Comparison of ENCODE assay signal across 8 cellular contexts in the genomic region with DNA sequence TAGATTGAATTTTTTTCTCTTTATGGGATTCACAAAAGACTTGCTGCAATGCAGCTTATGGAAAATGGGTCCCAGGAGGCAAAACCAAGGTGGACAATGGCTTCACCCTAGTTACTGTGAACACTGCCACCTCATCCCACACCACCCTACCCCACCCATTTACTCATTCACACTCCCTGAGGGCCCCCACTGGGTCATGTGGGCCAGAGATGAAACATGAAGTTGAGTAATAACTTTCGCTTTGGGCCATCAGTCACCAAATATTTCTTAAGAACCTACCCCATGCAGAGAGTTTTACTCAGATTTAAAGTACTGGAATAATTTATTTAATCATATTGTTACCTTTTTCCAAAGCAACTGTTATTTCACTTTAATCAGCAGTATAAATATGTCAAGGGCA.
DNase-seq lines count a peak whose midpoint lies in the region; ATAC-seq and TF ChIP-seq lines count a peak whose summit lies in the region.

No MANE protein-coding gene starts in this region.

- H3K27me3 ChIP-seq in DOHH2 (ENCODE audit: control insufficient read depth, low read length) (0 out of 2 replicates have a peak, but pooled peaks cover 2% of the 10 kb centered on the region), GM23338 (ENCODE audit: insufficient read depth) (no peaks in the 10 kb centered on the region)

- H3K4me3 Mint-ChIP-seq in GM23338, result no peak overlapping the region
- H3K4me3 Mint-ChIP-seq in effector memory CD8-positive, alpha-beta T cell, result no peak overlapping the region

- no peak overlapping the region for H3K27ac Mint-ChIP-seq in GM23338
- H3K27ac Mint-ChIP-seq in effector memory CD8-positive, alpha-beta T cell, result no peak overlapping the region

- peaks cover 9% of the 10 kb centered on the region for H3K4me1 ChIP-seq in DOHH2 (ENCODE audit: control insufficient read depth, low read length)
- H3K4me1 ChIP-seq in GM23338 (ENCODE audit: insufficient read depth), result no peaks in the 10 kb centered on the region

- DNase-seq in HK-2 (ENCODE audit: unreplicated experiment), result peak; percentile 57
- DNase-seq in fibroblast of gingiva (ENCODE audit: low read depth), result peak; percentile 80
- no peak for DNase-seq in NCI-H2227 treated with DMSO at 0.1 percent for 48 hours (lab: John Stamatoyannopoulos, UW)
- DNase-seq in GM23338 (ENCODE audit: low spot score), result no peak
- DNase-seq in effector memory CD8-positive, alpha-beta T cell, result no peak
- DNase-seq in hepatic stellate cell (ENCODE audit: low spot score), result no peak

- no peaks in the 10 kb centered on the region for H3K27me3 Mint-ChIP-seq in GM23338 (ENCODE audit: insufficient read depth, low read depth, poor library complexity)
- peaks cover 0 to 18% of the 10 kb centered on the region in 2 donors for H3K27me3 Mint-ChIP-seq in effector memory CD8-positive, alpha-beta T cell

- H3K36me3 ChIP-seq in DOHH2 (ENCODE audit: control insufficient read depth, low read length) (no peaks in the 10 kb centered on the region), GM23338 (ENCODE audit: insufficient read depth) (no peaks in the 10 kb centered on the region)

- no peaks in the 10 kb centered on the region for H3K4me1 Mint-ChIP-seq in GM23338
- H3K4me1 Mint-ChIP-seq in effector memory CD8-positive, alpha-beta T cell (ENCODE audit: low read depth in 2 of 2), result peaks cover 0 to 4% of the 10 kb centered on the region in 2 donors

- H3K79me2 ChIP-seq in DOHH2 (ENCODE audit: control insufficient read depth, low read length) (no peaks in the 10 kb centered on the region), GM23338 (replicated peaks; ENCODE audit: insufficient read depth) (no peaks in the 10 kb centered on the region)

- H2AFZ ChIP-seq in GM23338, result no peak overlapping the region

- no peaks in the 10 kb centered on the region for H3K9me3 ChIP-seq in DOHH2 (ENCODE audit: control insufficient read depth, insufficient read depth, low read length)

- TF ChIP-seq CTCF in DOHH2 (IDR thresholded peaks at IDR 0.05; ENCODE audit: low read depth, low read length, poor library complexity, severe bottlenecking) (no peak), GM23338 (conservative IDR thresholded peaks at IDR 0.05; ENCODE audit: low read depth in 2 of 2) (no peak)

- H3K27ac ChIP-seq in DOHH2 (ENCODE audit: low read depth, low read length) (no peak overlapping the region), GM23338 (ENCODE audit: low read depth) (no peak overlapping the region)

- no peaks in the 10 kb centered on the region for H3K9me2 ChIP-seq in DOHH2 (replicated peaks; ENCODE audit: control insufficient read depth, low read length)
- no peaks in the 10 kb centered on the region for H3K9me2 ChIP-seq in GM23338 (ENCODE audit: insufficient read depth)

- H3K9me3 Mint-ChIP-seq in GM23338, result no peaks in the 10 kb centered on the region; the same call in 2 of the 3 replicates
- no peaks in the 10 kb centered on the region for H3K9me3 Mint-ChIP-seq in effector memory CD8-positive, alpha-beta T cell

- H3K4me3 ChIP-seq in DOHH2 (ENCODE audit: low read length) (no peak overlapping the region), GM23338 (no peak overlapping the region)

- no peaks in the 10 kb centered on the region for H3K36me3 Mint-ChIP-seq in GM23338 (ENCODE audit: low read depth)
- H3K36me3 Mint-ChIP-seq in effector memory CD8-positive, alpha-beta T cell (ENCODE audit: insufficient read depth), result no peaks in the 10 kb centered on the region

- H4K20me1 ChIP-seq in DOHH2 (ENCODE audit: control insufficient read depth, insufficient read depth, low read depth, low read length) (no peaks in the 10 kb centered on the region), GM23338 (replicated peaks; ENCODE audit: insufficient read depth) (no peaks in the 10 kb centered on the region)

- H3K4me2 ChIP-seq in DOHH2 (ENCODE audit: low read length), result peak overlapping the region; percentile 38; the same call in 1 of the 2 replicates
- no peak overlapping the region for H3K4me2 ChIP-seq in GM23338

- no peaks in the 10 kb centered on the region; the same call in 1 of the 2 replicates for H3F3A ChIP-seq in DOHH2 (ENCODE audit: control insufficient read depth, insufficient read depth)
- no peaks in the 10 kb centered on the region for H3F3A ChIP-seq in GM23338 (replicated peaks; ENCODE audit: low read depth)

- ATAC-seq in GM21390 (IDR thresholded peaks at IDR 0.05; ENCODE audit: unreplicated experiment) (peak; percentile 53), GM23338 (no peak)
- no peak for ATAC-seq in effector memory CD8-positive, alpha-beta T cell (replicated peaks)

TF ChIP-seq in GM23338, 12 proteins besides CTCF, POLR2A, EP300 and RAD21 (continues in another document):
- TF ChIP-seq EZH2 (IDR thresholded peaks at IDR 0.05; ENCODE audit: low read depth, unreplicated experiment), result no peak
- TF ChIP-seq JUNB (IDR thresholded peaks at IDR 0.05; ENCODE audit: unreplicated experiment), result no peak
- no peak for TF ChIP-seq NANOG (IDR thresholded peaks at IDR 0.05; ENCODE audit: borderline replicate concordance)
- TF ChIP-seq, protein P1, sequence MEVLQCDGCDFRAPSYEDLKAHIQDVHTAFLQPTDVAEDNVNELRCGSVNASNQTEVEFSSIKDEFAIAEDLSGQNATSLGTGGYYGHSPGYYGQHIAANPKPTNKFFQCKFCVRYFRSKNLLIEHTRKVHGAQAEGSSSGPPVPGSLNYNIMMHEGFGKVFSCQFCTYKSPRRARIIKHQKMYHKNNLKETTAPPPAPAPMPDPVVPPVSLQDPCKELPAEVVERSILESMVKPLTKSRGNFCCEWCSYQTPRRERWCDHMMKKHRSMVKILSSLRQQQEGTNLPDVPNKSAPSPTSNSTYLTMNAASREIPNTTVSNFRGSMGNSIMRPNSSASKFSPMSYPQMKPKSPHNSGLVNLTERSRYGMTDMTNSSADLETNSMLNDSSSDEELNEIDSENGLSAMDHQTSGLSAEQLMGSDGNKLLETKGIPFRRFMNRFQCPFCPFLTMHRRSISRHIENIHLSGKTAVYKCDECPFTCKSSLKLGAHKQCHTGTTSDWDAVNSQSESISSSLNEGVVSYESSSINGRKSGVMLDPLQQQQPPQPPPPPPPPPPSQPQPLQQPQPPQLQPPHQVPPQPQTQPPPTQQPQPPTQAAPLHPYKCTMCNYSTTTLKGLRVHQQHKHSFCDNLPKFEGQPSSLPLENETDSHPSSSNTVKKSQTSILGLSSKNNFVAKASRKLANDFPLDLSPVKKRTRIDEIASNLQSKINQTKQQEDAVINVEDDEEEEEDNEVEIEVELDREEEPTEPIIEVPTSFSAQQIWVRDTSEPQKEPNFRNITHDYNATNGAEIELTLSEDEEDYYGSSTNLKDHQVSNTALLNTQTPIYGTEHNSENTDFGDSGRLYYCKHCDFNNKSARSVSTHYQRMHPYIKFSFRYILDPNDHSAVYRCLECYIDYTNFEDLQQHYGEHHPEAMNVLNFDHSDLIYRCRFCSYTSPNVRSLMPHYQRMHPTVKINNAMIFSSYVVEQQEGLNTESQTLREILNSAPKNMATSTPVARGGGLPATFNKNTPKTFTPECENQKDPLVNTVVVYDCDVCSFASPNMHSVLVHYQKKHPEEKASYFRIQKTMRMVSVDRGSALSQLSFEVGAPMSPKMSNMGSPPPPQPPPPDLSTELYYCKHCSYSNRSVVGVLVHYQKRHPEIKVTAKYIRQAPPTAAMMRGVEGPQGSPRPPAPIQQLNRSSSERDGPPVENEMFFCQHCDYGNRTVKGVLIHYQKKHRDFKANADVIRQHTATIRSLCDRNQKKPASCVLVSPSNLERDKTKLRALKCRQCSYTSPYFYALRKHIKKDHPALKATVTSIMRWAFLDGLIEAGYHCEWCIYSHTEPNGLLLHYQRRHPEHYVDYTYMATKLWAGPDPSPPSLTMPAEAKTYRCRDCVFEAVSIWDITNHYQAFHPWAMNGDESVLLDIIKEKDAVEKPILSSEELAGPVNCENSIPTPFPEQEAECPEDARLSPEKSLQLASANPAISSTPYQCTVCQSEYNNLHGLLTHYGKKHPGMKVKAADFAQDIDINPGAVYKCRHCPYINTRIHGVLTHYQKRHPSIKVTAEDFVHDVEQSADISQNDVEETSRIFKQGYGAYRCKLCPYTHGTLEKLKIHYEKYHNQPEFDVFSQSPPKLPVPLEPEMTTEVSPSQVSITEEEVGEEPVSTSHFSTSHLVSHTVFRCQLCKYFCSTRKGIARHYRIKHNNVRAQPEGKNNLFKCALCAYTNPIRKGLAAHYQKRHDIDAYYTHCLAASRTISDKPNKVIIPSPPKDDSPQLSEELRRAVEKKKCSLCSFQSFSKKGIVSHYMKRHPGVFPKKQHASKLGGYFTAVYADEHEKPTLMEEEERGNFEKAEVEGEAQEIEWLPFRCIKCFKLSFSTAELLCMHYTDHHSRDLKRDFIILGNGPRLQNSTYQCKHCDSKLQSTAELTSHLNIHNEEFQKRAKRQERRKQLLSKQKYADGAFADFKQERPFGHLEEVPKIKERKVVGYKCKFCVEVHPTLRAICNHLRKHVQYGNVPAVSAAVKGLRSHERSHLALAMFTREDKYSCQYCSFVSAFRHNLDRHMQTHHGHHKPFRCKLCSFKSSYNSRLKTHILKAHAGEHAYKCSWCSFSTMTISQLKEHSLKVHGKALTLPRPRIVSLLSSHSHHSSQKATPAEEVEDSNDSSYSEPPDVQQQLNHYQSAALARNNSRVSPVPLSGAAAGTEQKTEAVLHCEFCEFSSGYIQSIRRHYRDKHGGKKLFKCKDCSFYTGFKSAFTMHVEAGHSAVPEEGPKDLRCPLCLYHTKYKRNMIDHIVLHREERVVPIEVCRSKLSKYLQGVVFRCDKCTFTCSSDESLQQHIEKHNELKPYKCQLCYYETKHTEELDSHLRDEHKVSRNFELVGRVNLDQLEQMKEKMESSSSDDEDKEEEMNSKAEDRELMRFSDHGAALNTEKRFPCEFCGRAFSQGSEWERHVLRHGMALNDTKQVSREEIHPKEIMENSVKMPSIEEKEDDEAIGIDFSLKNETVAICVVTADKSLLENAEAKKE (CRISPR knock-in tag; IDR thresholded peaks at IDR 0.05), result no peak
- no peak for TF ChIP-seq STAT1 (IDR thresholded peaks at IDR 0.05; ENCODE audit: unreplicated experiment)
- no peak for TF ChIP-seq ZNF331 (CRISPR knock-in tag; IDR thresholded peaks at IDR 0.05; ENCODE audit: low read depth)
- TF ChIP-seq POLR2AphosphoS5 (IDR thresholded peaks at IDR 0.05; ENCODE audit: low read depth), result no peak
- TF ChIP-seq, protein P2, sequence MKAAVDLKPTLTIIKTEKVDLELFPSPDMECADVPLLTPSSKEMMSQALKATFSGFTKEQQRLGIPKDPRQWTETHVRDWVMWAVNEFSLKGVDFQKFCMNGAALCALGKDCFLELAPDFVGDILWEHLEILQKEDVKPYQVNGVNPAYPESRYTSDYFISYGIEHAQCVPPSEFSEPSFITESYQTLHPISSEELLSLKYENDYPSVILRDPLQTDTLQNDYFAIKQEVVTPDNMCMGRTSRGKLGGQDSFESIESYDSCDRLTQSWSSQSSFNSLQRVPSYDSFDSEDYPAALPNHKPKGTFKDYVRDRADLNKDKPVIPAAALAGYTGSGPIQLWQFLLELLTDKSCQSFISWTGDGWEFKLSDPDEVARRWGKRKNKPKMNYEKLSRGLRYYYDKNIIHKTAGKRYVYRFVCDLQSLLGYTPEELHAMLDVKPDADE (IDR thresholded peaks at IDR 0.05), result no peak
- TF ChIP-seq ZNF114 (CRISPR knock-in tag; IDR thresholded peaks at IDR 0.05), result no peak
- TF ChIP-seq CREB1 (CRISPR knock-in tag; IDR thresholded peaks at IDR 0.05; ENCODE audit: low read depth), result no peak

Comparison
In these comparisons a context has a peak if more than half of its experiments do, and no peak if none do; other contexts are left out.
1. DNase-seq: peak in HK-2 (single experiment) and fibroblast of gingiva (single experiment); none in NCI-H2227 treated with DMSO at 0.1 percent for 48 hours (single experiment), GM23338 (single experiment), effector memory CD8-positive, alpha-beta T cell (0 of 3) and hepatic stellate cell (single experiment).